ENCODE assay signal across 19 cellular contexts in genomic region chr11:87324817-87325489, GRCh38.
DNase-seq lines count a peak whose midpoint lies in the region; ATAC-seq and TF ChIP-seq lines count a peak whose summit lies in the region.
"Had no signal": no experiment of that assay in that cellular context is flagged by ENCODE, and none has a peak within 500 bp of the region (broad histone marks: within the 10 kb centered on the region; RNA-seq: fewer than 3 reads in every experiment).

No MANE protein-coding gene starts in this region.

- no peaks in the 10 kb centered on the region for H3K9me3 Mint-ChIP-seq in activated CD4-positive, alpha-beta memory T cell treated with anti-CD3 and anti-CD28 coated beads, Interleukin-2, amount 10 ng/mL, durations not matched to agents 7 days and 5 days
- H3K9me3 Mint-ChIP-seq: IgD-negative memory B cell, mesothelial cell of epicardium had no signal

- H3K9me3 ChIP-seq in left ventricle myocardium inferior (replicated peaks) = no peaks in the 10 kb centered on the region
- H3K9me3 ChIP-seq: gastrocnemius medialis, transverse colon had no signal

- H3K4me3 ChIP-seq in left ventricle myocardium inferior = no peak overlapping the region
- H3K4me3 ChIP-seq: gastrocnemius medialis, transverse colon had no signal

- H3K27ac Mint-ChIP-seq in activated CD4-positive, alpha-beta memory T cell treated with anti-CD3 and anti-CD28 coated beads, Interleukin-2, amount 10 ng/mL, durations not matched to agents 7 days and 5 days = no peak overlapping the region
- H3K27ac Mint-ChIP-seq: IgD-negative memory B cell; stimulated activated naive B cell treated with anti-CD40 and anti-IgM and Interleukin-4, amounts not matched to agents 10 μg/mL and 1 μg/mL and 100 μg/mL, for 72 hours had no signal

- ATAC-seq in GM18519 (IDR thresholded peaks at IDR 0.05; ENCODE audit: low FRiP score, unreplicated experiment) (peak; percentile 69), GM21447 (IDR thresholded peaks at IDR 0.05; ENCODE audit: unreplicated experiment) (peak; percentile 67), HG03439 (IDR thresholded peaks at IDR 0.05; ENCODE audit: unreplicated experiment) (peak; percentile 60)
- ATAC-seq: gastrocnemius medialis; stimulated activated naive B cell treated with anti-CD40 and anti-IgM and Interleukin-4, amounts not matched to agents 10 μg/mL and 1 μg/mL and 100 μg/mL, for 72 hours had no signal

- peaks cover 7% of the 10 kb centered on the region for H3K36me3 Mint-ChIP-seq in activated CD4-positive, alpha-beta memory T cell treated with anti-CD3 and anti-CD28 coated beads, Interleukin-2, amount 10 ng/mL, durations not matched to agents 7 days and 5 days (ENCODE audit: low read depth)

- no peaks in the 10 kb centered on the region for H3K27me3 ChIP-seq in left ventricle myocardium inferior (ENCODE audit: low read depth)
- H3K27me3 ChIP-seq: gastrocnemius medialis, transverse colon had no signal

- CTCF ChIA-PET in activated CD4-positive, alpha-beta memory T cell treated with anti-CD3 and anti-CD28 coated beads, Interleukin-2, amount 10 ng/mL, durations not matched to agents 7 days and 5 days (lab: Charles Lee) = no interaction called here

- H3K4me3 Mint-ChIP-seq in activated CD4-positive, alpha-beta memory T cell treated with anti-CD3 and anti-CD28 coated beads, Interleukin-2, amount 10 ng/mL, durations not matched to agents 7 days and 5 days = no peak overlapping the region
- H3K4me3 Mint-ChIP-seq: IgD-negative memory B cell; mesothelial cell of epicardium; stimulated activated naive B cell treated with anti-CD40 and anti-IgM and Interleukin-4, amounts not matched to agents 10 μg/mL and 1 μg/mL and 100 μg/mL, for 72 hours had no signal

- peaks cover 46% of the 10 kb centered on the region for H3K36me3 ChIP-seq in left ventricle myocardium inferior

- DNase-seq in glomerular visceral epithelial cell (ENCODE audit: extremely low spot score) (peak; percentile 5), left ventricle myocardium inferior (no peak), cortex of kidney (lab: John Stamatoyannopoulos, UW) (no peak)
- no peak for DNase-seq in activated CD4-positive, alpha-beta T cell treated with anti-CD3 and anti-CD28 coated beads for 48 hours
- DNase-seq in activated CD4-positive, alpha-beta memory T cell treated with anti-CD3 and anti-CD28 coated beads, Interleukin-2, amount 10 ng/mL, durations not matched to agents 7 days and 5 days = no peak
- DNase-seq: activated CD8-positive, alpha-beta memory T cell treated with anti-CD3 and anti-CD28 coated beads, Interleukin-2, amount 50 U/mL, for 48 hours; activated naive CD4-positive, alpha-beta T cell treated with anti-CD3 and anti-CD28 coated beads, Interleukin-2, amount 50 U/mL, for 16 hours; gastrocnemius medialis; NCI-H1048; NCI-H2107; NCI-H774; occipital lobe; stimulated activated naive B cell treated with anti-CD40 and anti-IgM and Interleukin-4, amounts not matched to agents 10 μg/mL and 1 μg/mL and 100 μg/mL, for 72 hours; transverse colon had no signal

- no peaks in the 10 kb centered on the region for H3K4me1 Mint-ChIP-seq in activated CD4-positive, alpha-beta memory T cell treated with anti-CD3 and anti-CD28 coated beads, Interleukin-2, amount 10 ng/mL, durations not matched to agents 7 days and 5 days
- H3K4me1 Mint-ChIP-seq: IgD-negative memory B cell; stimulated activated naive B cell treated with anti-CD40 and anti-IgM and Interleukin-4, amounts not matched to agents 10 μg/mL and 1 μg/mL and 100 μg/mL, for 72 hours had no signal

- H3K27me3 Mint-ChIP-seq in activated CD4-positive, alpha-beta memory T cell treated with anti-CD3 and anti-CD28 coated beads, Interleukin-2, amount 10 ng/mL, durations not matched to agents 7 days and 5 days = no peaks in the 10 kb centered on the region
- H3K27me3 Mint-ChIP-seq: IgD-negative memory B cell; stimulated activated naive B cell treated with anti-CD40 and anti-IgM and Interleukin-4, amounts not matched to agents 10 μg/mL and 1 μg/mL and 100 μg/mL, for 72 hours had no signal

- no peak for TF ChIP-seq CTCF in left ventricle myocardium inferior (IDR thresholded peaks at IDR 0.05; ENCODE audit: borderline replicate concordance)

- H3K27ac ChIP-seq in left ventricle myocardium inferior (replicated peaks) = no peak overlapping the region
- H3K27ac ChIP-seq: gastrocnemius medialis, transverse colon had no signal

- POLR2A ChIA-PET in activated CD4-positive, alpha-beta memory T cell treated with anti-CD3 and anti-CD28 coated beads, Interleukin-2, amount 10 ng/mL, durations not matched to agents 7 days and 5 days (lab: Charles Lee) = no interaction called here

- H3K4me1 ChIP-seq in left ventricle myocardium inferior = peaks cover 6% of the 10 kb centered on the region
- H3K4me1 ChIP-seq: transverse colon had no signal

- intact Hi-C loops in left ventricle myocardium inferior (cut with micrococcal nuclease) = no loop called here
